8 cellular contexts compared by ENCODE assay signal in the genomic region with DNA sequence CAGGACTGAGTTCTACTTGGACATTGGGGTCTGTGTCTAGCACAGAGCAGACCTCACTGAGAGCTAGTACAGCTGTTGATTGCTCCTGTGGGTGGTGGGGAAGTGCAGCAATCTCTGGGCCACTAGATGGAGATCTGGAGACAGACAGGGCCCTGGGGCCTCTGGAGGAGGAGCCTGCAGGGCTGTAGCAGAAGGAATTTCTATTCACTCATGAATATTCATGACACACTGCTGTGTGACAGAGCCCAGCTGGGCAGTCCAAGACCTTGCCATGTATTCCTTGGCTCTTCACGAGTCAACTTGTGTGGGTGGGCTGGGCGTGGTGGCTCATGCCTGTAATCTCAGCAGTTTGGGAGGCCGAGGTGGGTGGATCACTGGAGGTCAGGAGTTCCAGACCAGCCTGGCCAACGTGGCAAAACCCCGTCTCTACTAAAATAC. TPM values are rescaled to one million over a fixed set of nuclear protein-coding genes. Genes with fewer than 3 reads are reported as not detected.
DNase-seq lines count a peak whose midpoint lies in the region; ATAC-seq lines count a peak whose summit lies in the region.

No MANE protein-coding gene starts in this region.

- H3K4ac ChIP-seq in mesenchymal stem cell (ENCODE audit: low read depth in 1 of 2, low read length in 2 of 2) = no peak overlapping the region

- H3K14ac ChIP-seq in mesenchymal stem cell (ENCODE audit: low read length in 2 of 2) = no peak overlapping the region

- H3K23ac ChIP-seq in mesenchymal stem cell (ENCODE audit: low read length in 2 of 2) = no peak overlapping the region

- H4K91ac ChIP-seq in mesenchymal stem cell (ENCODE audit: low read length) = no peak overlapping the region

- no peak overlapping the region for H3K4me2 ChIP-seq in mesenchymal stem cell (ENCODE audit: low read length, poor library complexity, severe bottlenecking)

- H2BK12ac ChIP-seq in mesenchymal stem cell (ENCODE audit: low read length in 2 of 2) = no peak overlapping the region

- H3K36me3 ChIP-seq in SJCRH30 (peaks cover 21% of the 10 kb centered on the region), mesenchymal stem cell (ENCODE audit: control insufficient read depth in 1 of 2, insufficient read depth in 2 of 2, low read depth in 1 of 2, low read length in 2 of 2) (peaks cover 80% of the 10 kb centered on the region in 2 experiments)

- H3K9me3 ChIP-seq in SJCRH30 (replicated peaks) (no peaks in the 10 kb centered on the region), mesenchymal stem cell (ENCODE audit: control insufficient read depth, low read length) (no peaks in the 10 kb centered on the region)

- no peak overlapping the region for H3K18ac ChIP-seq in mesenchymal stem cell (ENCODE audit: low read depth in 1 of 2, low read length in 2 of 2)

- no peak overlapping the region for H2BK5ac ChIP-seq in mesenchymal stem cell (ENCODE audit: low read depth, low read length, poor library complexity, severe bottlenecking)

- no peak overlapping the region for H4K8ac ChIP-seq in mesenchymal stem cell (ENCODE audit: low read length)

- H2AFZ ChIP-seq in mesenchymal stem cell (ENCODE audit: low read depth, low read length) = no peak overlapping the region

- peaks cover 27% of the 10 kb centered on the region for H3K79me1 ChIP-seq in mesenchymal stem cell (replicated peaks; ENCODE audit: low read length, poor library complexity, severe bottlenecking)

- no peak overlapping the region for H2AK5ac ChIP-seq in mesenchymal stem cell (ENCODE audit: low read length, severe bottlenecking)

- H2BK15ac ChIP-seq in mesenchymal stem cell (ENCODE audit: low read depth, poor library complexity, severe bottlenecking) = no peak overlapping the region

- no peak overlapping the region for H3K4me3 ChIP-seq in SJCRH30
- no peak overlapping the region for H3K4me3 ChIP-seq in mesenchymal stem cell (ENCODE audit: insufficient read depth in 1 of 2, low read depth in 1 of 2, low read length in 2 of 2)

- H3K27ac ChIP-seq in SJCRH30 = no peak overlapping the region
- no peak overlapping the region for H3K27ac ChIP-seq in mesenchymal stem cell (ENCODE audit: low read length, poor library complexity, severe bottlenecking)

- no peak overlapping the region for H2BK120ac ChIP-seq in mesenchymal stem cell (ENCODE audit: low read depth, low read length)

- 66% methylated on average over 5 of the region's 5 CpGs for WGBS in mesenchymal stem cell

- peak overlapping the region; percentile 26 for H3K9ac ChIP-seq in mesenchymal stem cell (ENCODE audit: low read length)

- ATAC-seq in GM18868 (IDR thresholded peaks at IDR 0.05; ENCODE audit: unreplicated experiment) (no peak), GM19463 (IDR thresholded peaks at IDR 0.05; ENCODE audit: unreplicated experiment) (no peak)

- DNase-seq in EL (peak; percentile 85), HPDE6-E6E7 (ENCODE audit: extremely low spot score) (peak; percentile 66), SJCRH30 (peak; percentile 79 to 81), ecto neural progenitor cell (ENCODE audit: low spot score) (peak; percentile 80), mesenchymal stem cell (peak; percentile 92)
- no peak for DNase-seq in effector CD8-positive, alpha-beta T cell (lab: John Stamatoyannopoulos, UW)

- H3K27me3 ChIP-seq in SJCRH30 = no peaks in the 10 kb centered on the region
- no peaks in the 10 kb centered on the region for H3K27me3 ChIP-seq in mesenchymal stem cell (ENCODE audit: control insufficient read depth in 1 of 2, insufficient read depth in 1 of 2, low read length in 2 of 2)

- H3K4me1 ChIP-seq in SJCRH30 (peaks cover 12% of the 10 kb centered on the region; the same call in 1 of the 2 replicates), mesenchymal stem cell (ENCODE audit: control insufficient read depth, insufficient read depth, low read depth, low read length) (peaks cover 22% of the 10 kb centered on the region)

RNA-seq across cellular contexts. Expression of gene SUGP2, which starts 37.5 kb away (rescaled TPM):
- 47.7 and 57.4 TPM in 2 replicates for total RNA-seq in SJCRH30 (2014; rRNA removed; shearing (Covaris generic))
- 45.8 TPM for polyA plus RNA-seq in mesenchymal stem cell (2013, experiment 1 of 2)
- 43.4 TPM for polyA plus RNA-seq in mesenchymal stem cell (2013, experiment 2 of 2)

RNA-seq across cellular contexts. Expression of gene ARMC6, which starts 37.6 kb away (rescaled TPM):
- 48.6 and 55.6 TPM in 2 replicates for total RNA-seq in SJCRH30 (2014; rRNA removed; shearing (Covaris generic))
- polyA plus RNA-seq in mesenchymal stem cell (2013, experiment 1 of 2) = 13.3 TPM
- polyA plus RNA-seq in mesenchymal stem cell (2013, experiment 2 of 2) = 13.5 TPM

RNA-seq across cellular contexts. Expression of gene HOMER3, which starts 54.8 kb away (rescaled TPM):
- total RNA-seq in SJCRH30 (2014; rRNA removed; shearing (Covaris generic)) = 23.9 and 28.1 TPM in 2 replicates
- 54.3 TPM for polyA plus RNA-seq in mesenchymal stem cell (2013, experiment 1 of 2)
- polyA plus RNA-seq in mesenchymal stem cell (2013, experiment 2 of 2) = 55.7 TPM
